11 cellular contexts compared by ENCODE assay signal in the genomic region with DNA sequence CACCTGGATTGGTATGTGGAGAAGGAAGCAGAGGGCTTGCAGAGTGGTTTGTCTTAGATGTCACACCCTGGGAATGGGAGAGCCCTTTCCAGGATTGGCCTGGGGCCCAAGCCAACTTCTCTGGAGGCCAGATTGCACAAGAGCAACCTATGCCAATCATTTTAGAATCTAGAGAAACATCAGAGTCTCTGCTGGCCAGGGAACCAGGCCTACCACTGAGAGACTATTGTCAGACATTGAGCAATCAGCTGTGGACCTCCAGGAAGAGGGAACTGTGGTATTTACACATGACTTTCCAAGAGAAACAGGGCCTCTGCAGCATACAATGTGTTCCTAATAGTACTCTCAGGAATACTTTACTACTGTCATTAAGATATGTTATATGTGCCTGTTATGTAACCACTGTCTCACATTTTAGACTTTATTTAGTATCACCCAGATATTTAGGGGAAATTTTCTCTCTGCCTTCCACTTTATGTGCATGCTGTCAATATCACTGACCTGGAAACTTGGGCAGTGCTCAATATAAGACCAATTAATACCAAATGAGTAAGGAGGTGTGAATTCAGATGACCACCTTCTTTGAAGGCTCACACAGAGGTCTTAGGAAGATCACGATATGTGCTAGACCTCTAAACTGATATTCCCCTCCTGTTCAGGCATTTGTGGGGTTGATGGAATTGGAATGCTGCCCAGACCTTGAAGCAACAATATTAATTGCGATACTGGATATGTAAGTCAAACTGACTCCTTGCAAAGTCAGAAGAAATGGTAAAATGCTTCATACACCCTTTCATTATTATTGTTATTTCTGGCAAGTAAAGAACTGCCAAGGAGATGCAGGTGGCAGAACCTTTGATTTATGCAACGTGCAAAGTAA. TPM values are rescaled to one million over a fixed set of nuclear protein-coding genes. Genes with fewer than 3 reads are reported as not detected.
DNase-seq lines count a peak whose midpoint lies in the region; ATAC-seq and TF ChIP-seq lines count a peak whose summit lies in the region.
"Had no signal": no experiment of that assay in that cellular context is flagged by ENCODE, and none has a peak within 500 bp of the region (broad histone marks: within the 10 kb centered on the region; RNA-seq: fewer than 3 reads in every experiment).

No MANE protein-coding gene starts in this region.

- H3K36me3 ChIP-seq in MM.1S (replicated peaks; ENCODE audit: insufficient read depth, low read length): no peaks in the 10 kb centered on the region
- H3K36me3 ChIP-seq: uterus had no signal

- TF ChIP-seq CTCF in MM.1S (IDR thresholded peaks at IDR 0.05; ENCODE audit: low read length): no peak

- intact Hi-C loops in Right ventricle myocardium superior (cut with DNase I): no loop called here

- no peak overlapping the region for H2AFZ ChIP-seq in MM.1S (ENCODE audit: low read length)

- DNase-seq in HT-29 (ENCODE audit: low spot score): peak; percentile 72
- DNase-seq in RPMI7951 (ENCODE audit: low read depth): peak; percentile 56
- peak; percentile 78 for DNase-seq in Right ventricle myocardium superior
- DNase-seq in skeletal muscle cell (ENCODE audit: low read depth): peak; percentile 92
- no peak for DNase-seq in NCI-H1048 (lab: John Stamatoyannopoulos, UW)
- DNase-seq in stimulated activated CD8-positive, alpha-beta memory T cell treated with anti-CD3 and anti-CD28 coated beads, Interleukin-4, amount 100 ng/mL, for 48 hours: no peak
- no peak for DNase-seq in MM.1S
- DNase-seq: activated naive CD8-positive, alpha-beta T cell treated with anti-CD3 and anti-CD28 coated beads, Interleukin-2, amount 10 ng/mL, durations not matched to agents 7 days and 5 days had no signal

- H3K9ac ChIP-seq in MM.1S (ENCODE audit: low read length): no peak overlapping the region

- no peaks in the 10 kb centered on the region for H3K4me1 ChIP-seq in MM.1S (ENCODE audit: low read length)
- H3K4me1 ChIP-seq: uterus had no signal

- ATAC-seq in Right ventricle myocardium superior (ENCODE audit: poor library complexity) (peak; percentile 97), HG03280 (IDR thresholded peaks at IDR 0.05; ENCODE audit: unreplicated experiment) (no peak)

- H3F3A ChIP-seq in MM.1S (ENCODE audit: insufficient read depth, low read length): no peaks in the 10 kb centered on the region

- H3K4me2 ChIP-seq in MM.1S (ENCODE audit: low read depth, low read length): no peak overlapping the region

- H3K4me3 ChIP-seq in skeletal muscle cell (ENCODE audit: low read depth, low read length): no peak overlapping the region
- no peak overlapping the region for H3K4me3 ChIP-seq in MM.1S (ENCODE audit: low read length)
- H3K4me3 ChIP-seq: uterus had no signal

- no peaks in the 10 kb centered on the region for H4K20me1 ChIP-seq in MM.1S (ENCODE audit: insufficient read depth, low read length)

- H3K79me2 ChIP-seq in MM.1S (ENCODE audit: low read length): no peaks in the 10 kb centered on the region

- no peak overlapping the region for H3K27ac ChIP-seq in MM.1S (ENCODE audit: low read length)
- H3K27ac ChIP-seq: uterus had no signal

- H3K9me3 ChIP-seq in MM.1S (replicated peaks; ENCODE audit: insufficient read depth, low read length): no peaks in the 10 kb centered on the region
- H3K9me3 ChIP-seq: uterus had no signal

- no peaks in the 10 kb centered on the region for H3K9me2 ChIP-seq in MM.1S (replicated peaks; ENCODE audit: insufficient read depth, low read length)

- no peaks in the 10 kb centered on the region for H3K27me3 ChIP-seq in MM.1S (replicated peaks; ENCODE audit: insufficient read depth, low read length)
- H3K27me3 ChIP-seq: uterus had no signal

RNA-seq across cellular contexts. Expression of a gene that starts 20.5 kb away (rescaled TPM):
- total RNA-seq in HT-29 (2014; rRNA removed; shearing (Covaris generic)): 2.2 and 4.2 TPM in 2 replicates
- 8.8 and 12.8 TPM in 2 replicates for total RNA-seq in RPMI7951 (2014; rRNA removed; shearing (Covaris generic))
- total RNA-seq in Right ventricle myocardium superior: 0.81 TPM
- total RNA-seq: neural crest cell had no signal

RNA-seq across cellular contexts. Expression of a gene that starts 50.9 kb away (rescaled TPM):
- 9.0 and 14.9 TPM in 2 replicates for total RNA-seq in HT-29 (2014; rRNA removed; shearing (Covaris generic))
- total RNA-seq in RPMI7951 (2014; rRNA removed; shearing (Covaris generic)): 10.3 and 17.8 TPM in 2 replicates
- total RNA-seq in Right ventricle myocardium superior: 6.2 TPM

Comparison
In these comparisons a context has a peak if more than half of its experiments do, and no peak if none do; other contexts are left out.
1. DNase-seq: peak in HT-29 (single experiment), RPMI7951 (single experiment), Right ventricle myocardium superior (single experiment) and skeletal muscle cell (single experiment); none in NCI-H1048 (single experiment), stimulated activated CD8-positive, alpha-beta memory T cell treated with anti-CD3 and anti-CD28 coated beads, Interleukin-4, amount 100 ng/mL, for 48 hours (single experiment) and MM.1S (single experiment).